Comparison of ENCODE assay signal across 8 cellular contexts in the genomic region with DNA sequence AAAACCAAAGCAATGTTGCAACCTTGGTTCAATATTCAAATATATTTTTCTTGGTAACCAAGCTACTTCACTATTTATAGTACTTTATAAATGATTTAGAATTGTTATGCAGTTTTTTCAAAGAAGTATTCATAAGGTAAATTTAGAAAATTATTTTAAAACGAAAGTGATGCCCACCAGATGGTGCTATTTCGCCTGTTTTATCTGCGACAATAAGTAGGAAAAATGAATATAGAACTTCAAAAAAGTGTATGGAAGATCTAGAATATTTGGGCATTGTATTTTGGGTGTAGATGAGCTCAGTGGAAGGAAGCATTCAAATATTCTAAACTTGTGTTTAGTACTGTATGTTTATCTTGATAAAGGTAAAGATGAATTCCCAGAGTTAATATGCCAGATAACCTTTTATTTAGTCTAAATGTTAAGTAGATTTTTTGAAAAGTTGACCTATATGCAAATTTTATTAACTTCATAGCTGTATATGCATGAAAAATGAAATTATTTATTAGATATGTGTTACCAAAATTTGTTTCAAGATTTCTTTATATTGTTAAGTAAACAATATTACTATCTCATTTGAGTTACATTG.
A peak's percentile ranks its signal among the peaks of the same experiment; 100 is the strongest.
DNase-seq lines count a peak whose midpoint lies in the region; ATAC-seq and TF ChIP-seq lines count a peak whose summit lies in the region.

No MANE protein-coding gene starts in this region.

- no peak for ATAC-seq in GM19035 (IDR thresholded peaks at IDR 0.05; ENCODE audit: unreplicated experiment)

- WGBS in spleen, 5 donors: 5 to 8% (median 5%) methylated on average over 3 of the region's 3 CpGs

- H3K4me3 ChIP-seq in fibroblast of the aortic adventitia (ENCODE audit: low read depth, low read length) (no peak overlapping the region), spleen (no peak overlapping the region)

- H3K36me3 ChIP-seq in spleen: peaks cover 0 to 12% (median 8%) of the 10 kb centered on the region in 6 donors

- intact Hi-C loops in spleen (cut with DNase I; ENCODE audit: low total_unique reads): loop anchor here (10.0 kb wide), 1 partner anchor 991 kb away; a partner anchor contains a TSS

- DNase-seq in DMS 273 (lab: John Stamatoyannopoulos, UW; ENCODE audit: unreplicated experiment): peak; percentile 53
- no peak for DNase-seq in DMS 273 treated with DMSO at 0.1 percent for 48 hours (lab: John Stamatoyannopoulos, UW)
- peak; percentile 10 for DNase-seq in H4 (ENCODE audit: low spot score)
- DNase-seq in SK-N-DZ (ENCODE audit: low spot score): peak; percentile 39
- peak; percentile 84 for DNase-seq in fibroblast of the aortic adventitia (ENCODE audit: low read depth)
- no peak for DNase-seq in spleen
- no peak for DNase-seq in AG08396 (ENCODE audit: low spot score)

- peaks cover 0 to 19% (median 3%) of the 10 kb centered on the region in 6 donors for H3K4me1 ChIP-seq in spleen

- no peaks in the 10 kb centered on the region for H3K27me3 ChIP-seq in spleen (replicated peaks in 1 of 7)

- TF ChIP-seq POLR2A in spleen (IDR thresholded peaks at IDR 0.05): no peak

- H3K9me3 ChIP-seq in spleen: no peaks in the 10 kb centered on the region

- H3K27ac ChIP-seq in spleen: no peak overlapping the region

- TF ChIP-seq CTCF in fibroblast of the aortic adventitia (IDR thresholded peaks at IDR 0.05; ENCODE audit: insufficient read depth, low read length): peak; percentile 21
- peak in 9 of 11 experiments; percentile 9 to 53 (median 40) for TF ChIP-seq CTCF in spleen (IDR thresholded peaks at IDR 0.05 in 8 of 11, conservative IDR thresholded peaks at IDR 0.05 in 3 of 11)

Comparison
In these comparisons a context has a peak if more than half of its experiments do, and no peak if none do; other contexts are left out.
1. DNase-seq: peak in DMS 273 (single experiment), H4 (single experiment), SK-N-DZ (single experiment) and fibroblast of the aortic adventitia (single experiment); none in DMS 273 treated with DMSO at 0.1 percent for 48 hours (single experiment), spleen (single experiment) and AG08396 (single experiment).